ENCODE assay signal across 24 cellular contexts in the genomic region with DNA sequence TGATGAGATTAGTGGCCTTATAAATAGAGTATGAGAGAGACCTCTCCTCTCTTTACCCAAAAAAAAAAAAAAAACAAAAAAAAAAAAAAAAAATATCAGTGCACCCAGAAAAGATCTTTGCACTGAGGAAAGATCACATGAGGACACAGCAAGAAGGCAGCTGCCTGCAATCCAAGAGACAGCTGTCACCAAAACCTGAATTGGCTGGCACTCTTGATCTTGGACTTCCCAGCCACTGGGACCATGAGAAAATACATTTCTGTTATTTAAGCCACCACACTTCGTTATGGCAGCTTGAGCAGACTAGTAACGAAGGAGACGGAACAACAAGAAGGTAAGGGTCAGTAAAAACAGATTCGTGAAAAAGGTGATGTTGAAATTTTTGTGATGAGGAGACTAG. TPM values are rescaled to one million over a fixed set of nuclear protein-coding genes. Genes with fewer than 3 reads are reported as not detected.
DNase-seq lines count a peak whose midpoint lies in the region; ATAC-seq, FAIRE-seq and TF ChIP-seq lines count a peak whose summit lies in the region.
"Had no signal": no experiment of that assay in that cellular context is flagged by ENCODE, and none has a peak within 500 bp of the region (broad histone marks: within the 10 kb centered on the region; RNA-seq: fewer than 3 reads in every experiment).

No MANE protein-coding gene starts in this region.

- H3K79me2 ChIP-seq in KMS-11 (ENCODE audit: insufficient read depth, low read depth) (no peaks in the 10 kb centered on the region), GM12878 (ENCODE audit: control insufficient read depth, insufficient read depth, low read length) (no peaks in the 10 kb centered on the region)

- H3K27ac ChIP-seq in KMS-11 (no peak overlapping the region), GM12878 (ENCODE audit: control insufficient read depth, insufficient read depth) (no peak overlapping the region), rectal smooth muscle tissue (ENCODE audit: low read depth, low read length) (no peak overlapping the region)
- H3K27ac ChIP-seq: gastroesophageal sphincter had no signal

- RAD21 ChIA-PET in GM12878 (lab: Charles Lee; ENCODE audit: unreplicated experiment): no interaction called here

- CTCF ChIA-PET in GM12878 (lab: Yijun Ruan, JAX): interaction anchor here (1.3 kb wide), 1 partner anchor 65 kb away, joined by 4 read pairs; no protein-coding TSS in a partner anchor

- POLR2A ChIA-PET in GM12878 (lab: Charles Lee): interaction anchor here (0.6 to 1.3 kb wide), 2 partner anchors 43 to 47 kb away, joined by 6 to 11 read pairs; partner anchors contain the start of gene TMEM106B

- H3K36me3 ChIP-seq in KMS-11 (ENCODE audit: insufficient read depth) (no peaks in the 10 kb centered on the region), GM12878 (ENCODE audit: control insufficient read depth in 2 of 2, insufficient read depth in 2 of 2, low read length in 1 of 2) (no peaks in the 10 kb centered on the region), rectal smooth muscle tissue (ENCODE audit: control insufficient read depth, insufficient read depth, low read length) (no peaks in the 10 kb centered on the region)
- H3K36me3 ChIP-seq: gastroesophageal sphincter, upper lobe of left lung had no signal

- H2AFZ ChIP-seq in KMS-11 (ENCODE audit: low read depth) (no peak overlapping the region), GM12878 (ENCODE audit: control insufficient read depth, low read depth, low read length) (no peak overlapping the region)

- H3K9ac ChIP-seq in KMS-11 (no peak overlapping the region), GM12878 (ENCODE audit: control insufficient read depth, insufficient read depth, low read length) (no peak overlapping the region), rectal smooth muscle tissue (ENCODE audit: low read length) (no peak overlapping the region)

- peaks cover 15% of the 10 kb centered on the region for H3K4me1 ChIP-seq in KMS-11 (ENCODE audit: low read depth, poor library complexity, severe bottlenecking)
- H3K4me1 ChIP-seq in GM12878 (ENCODE audit: control insufficient read depth, insufficient read depth, low read length): peaks cover 10% of the 10 kb centered on the region
- H3K4me1 ChIP-seq in rectal smooth muscle tissue (ENCODE audit: control insufficient read depth, insufficient read depth, low read length): no peaks in the 10 kb centered on the region
- H3K4me1 ChIP-seq: gastroesophageal sphincter had no signal

- no peak for TF ChIP-seq POLR2A in GM12878 (IDR thresholded peaks at IDR 0.05; ENCODE audit: low read depth, low read length)

- H3K4me2 ChIP-seq in KMS-11: peak overlapping the region; percentile 38
- peak overlapping the region; percentile 39; the same call in 1 of the 2 replicates for H3K4me2 ChIP-seq in GM12878 (ENCODE audit: control insufficient read depth, insufficient read depth)

- no TSS peak for BruUV-seq in GM12878 (replicated peaks; lab: Mats Ljungman, UMichigan)

- no peaks in the 10 kb centered on the region for H3K9me3 ChIP-seq in GM12878 (replicated peaks; ENCODE audit: control insufficient read depth, insufficient read depth, low read length)
- H3K9me3 ChIP-seq: gastroesophageal sphincter, upper lobe of left lung had no signal

- intact Hi-C loops in GM12878 (cut with micrococcal nuclease; ENCODE audit: unreplicated experiment): no loop called here

- H3K4me3 ChIP-seq in KMS-11 (IDR thresholded peaks at IDR 0.05; ENCODE audit: insufficient read depth, low read depth, low read length): no peak overlapping the region
- no peak overlapping the region for H3K4me3 ChIP-seq in GM12878
- peak overlapping the region; percentile 30 for H3K4me3 ChIP-seq in rectal smooth muscle tissue (ENCODE audit: low read length)
- H3K4me3 ChIP-seq: gastroesophageal sphincter, lung had no signal

- ATAC-seq in GM12878 (no peak), HG03025 (IDR thresholded peaks at IDR 0.05; ENCODE audit: low FRiP score, unreplicated experiment) (no peak)
- ATAC-seq: gastroesophageal sphincter had no signal

- H4K20me1 ChIP-seq in KMS-11 (ENCODE audit: insufficient read depth): no peaks in the 10 kb centered on the region
- no peaks in the 10 kb centered on the region for H4K20me1 ChIP-seq in GM12878 (ENCODE audit: control insufficient read depth, insufficient read depth)

- DNase-seq in NCI-H2171 treated with DMSO at 0.1 percent for 48 hours (lab: John Stamatoyannopoulos, UW) (peak; percentile 5), NCI-H2171 (lab: John Stamatoyannopoulos, UW) (no peak), GM12878 (ENCODE audit: low read depth, low spot score) (no peak), amniotic stem cell (lab: John Stamatoyannopoulos, UW) (no peak), kidney glomerular epithelial cell (lab: John Stamatoyannopoulos, UW) (no peak)
- DNase-seq: 8988T; activated CD4-positive, alpha-beta T cell treated with anti-CD3 and anti-CD28 coated beads for 1 hour; activated naive CD4-positive, alpha-beta T cell; activated T-cell treated with anti-CD3 and anti-CD28 coated beads, Interleukin-2, amount 50 U/mL, for 48 hours; AML-193; amygdala; cortex of kidney; NCI-H1436; NCI-H2107; NCI-H510A; upper lobe of left lung had no signal

- 73% methylated on average over 4 of the region's 4 CpGs for WGBS in GM12878 (ENCODE audit: insufficient coverage, insufficient replicate concordance, low lambda C conversion rate, missing lambda C conversion rate)

- TF ChIP-seq CTCF in KMS-11 (conservative IDR thresholded peaks at IDR 0.05; ENCODE audit: low read depth, low read length) (no peak), GM12878 (IDR thresholded peaks at IDR 0.05 in 2 of 3, conservative IDR thresholded peaks at IDR 0.05 in 1 of 3; ENCODE audit: control insufficient read depth in 2 of 3, extremely low read depth in 1 of 3, insufficient read depth in 1 of 3, low read depth in 3 of 3, low read length in 3 of 3) (no peak)

- FAIRE-seq in GM12878 (lab: Jason Lieb, UNC): no peak
- FAIRE-seq: bronchial epithelial cell, endometrium, TTC549 had no signal

- TF ChIP-seq EP300 in GM12878 (IDR thresholded peaks at IDR 0.05; ENCODE audit: borderline replicate concordance in 1 of 2, control insufficient read depth in 1 of 2, low read depth in 2 of 2, low read length in 2 of 2): no peak

- H3K27me3 ChIP-seq in KMS-11 (ENCODE audit: insufficient read depth, low read depth): 0 out of 2 replicates have a peak, but pooled peaks cover 4% of the 10 kb centered on the region
- H3K27me3 ChIP-seq in GM12878 (replicated peaks in 1 of 2; ENCODE audit: control insufficient read depth in 2 of 2, insufficient read depth in 2 of 2, low read length in 1 of 2): no peaks in the 10 kb centered on the region; a peak in 1 of 4 replicates
- H3K27me3 ChIP-seq in rectal smooth muscle tissue (ENCODE audit: control insufficient read depth, insufficient read depth, low read length): no peaks in the 10 kb centered on the region
- H3K27me3 ChIP-seq: gastroesophageal sphincter, upper lobe of left lung had no signal

- TF ChIP-seq RAD21 in GM12878 (IDR thresholded peaks at IDR 0.05; ENCODE audit: insufficient read depth, low read depth, low read length): no peak

- in situ Hi-C loops in GM12878 (cut with MboI): no loop called here

- SMC1A ChIA-PET in GM12878 (lab: Charles Lee; ENCODE audit: uncharacterized antibody, unreplicated experiment): interaction anchor here (1.1 to 2.2 kb wide), 2 partner anchors 47 to 49 kb away, joined by 3 to 10 read pairs; partner anchors contain the start of gene TMEM106B

TF ChIP-seq in GM12878, 131 proteins besides CTCF, POLR2A, EP300 and RAD21:
- TF ChIP-seq ZNF384 (IDR thresholded peaks at IDR 0.05; ENCODE audit: borderline replicate concordance, low read depth, low read length): 0 out of 2 replicates have a peak, but pooled peaks have one; percentile 0
- no peak for TF ChIP-seq TCF12 (IDR thresholded peaks at IDR 0.05; ENCODE audit: low read depth, low read length)

RNA-seq across cellular contexts. Expression of gene TMEM106B, which starts 47.0 kb away (rescaled TPM):
- total RNA-seq in GM12878 (2013; cell fraction: nucleolus; rRNA removed): 29.7 and 32.0 TPM in 2 replicates
- total RNA-seq in GM12878 (2014; rRNA removed): 12.4 and 16.8 TPM in 2 replicates
- 13.3 and 13.4 TPM in 2 replicates for total RNA-seq in GM12878 (2014; rRNA removed; fragmentation: Illumina TruSeq; extraction: Trizol)
- 12.1 and 14.4 TPM in 2 replicates for total RNA-seq in GM12878 (2021)
- polyA plus RNA-seq in GM12878 (2011; ENCODE audit: low read depth): 2.5 TPM
- polyA plus RNA-seq in GM12878 (2011; rRNA removed): 21.2 and 35.6 TPM in 2 replicates
- polyA plus RNA-seq in GM12878 (2011; cell fraction: cytosol; rRNA removed): 6.8 and 7.6 TPM in 2 replicates
- 10.2 and 11.1 TPM in 2 replicates for polyA plus RNA-seq in GM12878 (2011; cell fraction: nucleus; rRNA removed)
- 4.8 and 6.7 TPM in 2 replicates for polyA plus RNA-seq in GM12878 (2012)
- polyA plus RNA-seq in GM12878 (2014; fragmentation: Illumina TruSeq; extraction: Trizol): 10.7 and 14.0 TPM in 2 replicates
- polyA plus RNA-seq in GM12878 (2014; fragmentation: Nextera tagmentation; extraction: Ambion mirVana): 1 to 10 TPM; 3.7 to 5.4 TPM
- polyA plus RNA-seq in GM12878 (2014; rRNA removed): 5.4 and 5.6 TPM in 2 replicates
- 10 to 100 TPM; 13.3 to 20.4 TPM for polyA plus RNA-seq in GM12878 (2016; fragmentation: Nextera tagmentation; extraction: Ambion mirVana)
- 9.9 and 21.1 TPM in 2 replicates for polyA minus RNA-seq in GM12878 (2011; rRNA and poly(A)+ RNA removed)
- polyA minus RNA-seq in GM12878 (2011; cell fraction: cytosol; rRNA and poly(A)+ RNA removed): 10.7 and 17.8 TPM in 2 replicates
- polyA minus RNA-seq in GM12878 (2011; cell fraction: nucleus; rRNA and poly(A)+ RNA removed): 8.9 and 16.2 TPM in 2 replicates
